Comparison of ENCODE assay signal across 21 cellular contexts in genomic region chr6:83603560-83603959, GRCh38.
DNase-seq lines count a peak whose midpoint lies in the region; FAIRE-seq and TF ChIP-seq lines count a peak whose summit lies in the region.
"Had no signal": no experiment of that assay in that cellular context is flagged by ENCODE, and none has a peak within 500 bp of the region (broad histone marks: within the 10 kb centered on the region; RNA-seq: fewer than 3 reads in every experiment).

No MANE protein-coding gene starts in this region.

- H4K20me1 ChIP-seq in neural progenitor cell (ENCODE audit: low read depth) = no peaks in the 10 kb centered on the region
- H4K20me1 ChIP-seq: BLaER1 had no signal

- H3F3A ChIP-seq in neural progenitor cell (ENCODE audit: low read depth) = no peaks in the 10 kb centered on the region

- no peak overlapping the region for H3K4me3 Mint-ChIP-seq in neural progenitor cell
- H3K4me3 Mint-ChIP-seq in activated naive CD4-positive, alpha-beta T cell treated with anti-CD3 and anti-CD28 coated beads for 36 hours = no peak overlapping the region
- H3K4me3 Mint-ChIP-seq: CD14-positive monocyte; CD4-positive, alpha-beta memory T cell; CD4-positive, CD25-positive, alpha-beta regulatory T cell; CD8-positive, alpha-beta memory T cell had no signal

- no peak overlapping the region for H3K9ac ChIP-seq in neural progenitor cell
- H3K9ac ChIP-seq: BLaER1 had no signal

- intact Hi-C loops in tibial artery (cut with DNase I; ENCODE audit: low total_unique reads) = no loop called here
- intact Hi-C loops in activated naive CD4-positive, alpha-beta T cell treated with anti-CD3 and anti-CD28 coated beads for 36 hours (cut with micrococcal nuclease) = no loop called here

- H3K27ac Mint-ChIP-seq in neural progenitor cell = no peak overlapping the region
- no peak overlapping the region for H3K27ac Mint-ChIP-seq in activated naive CD4-positive, alpha-beta T cell treated with anti-CD3 and anti-CD28 coated beads for 36 hours
- H3K27ac Mint-ChIP-seq: CD14-positive monocyte; CD4-positive, alpha-beta memory T cell; CD4-positive, CD25-positive, alpha-beta regulatory T cell; CD8-positive, alpha-beta memory T cell had no signal

- H3K36me3 ChIP-seq in neural progenitor cell (no peaks in the 10 kb centered on the region), tibial artery (no peaks in the 10 kb centered on the region)
- H3K36me3 ChIP-seq: BE2C, BLaER1 had no signal

- H3K4me1 Mint-ChIP-seq in neural progenitor cell = peaks cover 2% of the 10 kb centered on the region
- H3K4me1 Mint-ChIP-seq in activated naive CD4-positive, alpha-beta T cell treated with anti-CD3 and anti-CD28 coated beads for 36 hours (ENCODE audit: low read depth) = no peaks in the 10 kb centered on the region
- H3K4me1 Mint-ChIP-seq: CD14-positive monocyte; CD4-positive, alpha-beta memory T cell; CD4-positive, CD25-positive, alpha-beta regulatory T cell; CD8-positive, alpha-beta memory T cell had no signal

- FAIRE-seq in D721Med (lab: Jason Lieb, UNC) = peak; percentile 55
- no peak for FAIRE-seq in frontal cortex (lab: Jason Lieb, UNC)
- FAIRE-seq: GM12878, GM12892, GM18507 had no signal

- TF ChIP-seq CTCF in D721Med (IDR thresholded peaks at IDR 0.05; ENCODE audit: insufficient read depth, missing control alignments) = no peak
- TF ChIP-seq CTCF in neural progenitor cell (IDR thresholded peaks at IDR 0.05) = no peak
- TF ChIP-seq CTCF in tibial artery (IDR thresholded peaks at IDR 0.05) = no peak

- H3K27me3 Mint-ChIP-seq in neural progenitor cell (ENCODE audit: insufficient read depth, low read depth) = no peaks in the 10 kb centered on the region
- no peaks in the 10 kb centered on the region for H3K27me3 Mint-ChIP-seq in activated naive CD4-positive, alpha-beta T cell treated with anti-CD3 and anti-CD28 coated beads for 36 hours (ENCODE audit: low read depth)
- H3K27me3 Mint-ChIP-seq: CD4-positive, alpha-beta memory T cell; CD4-positive, CD25-positive, alpha-beta regulatory T cell had no signal

- H3K4me3 ChIP-seq in neural progenitor cell (no peak overlapping the region), tibial artery (no peak overlapping the region)
- H3K4me3 ChIP-seq: BLaER1, GM12878 had no signal

- H3K4me2 ChIP-seq in neural progenitor cell = no peak overlapping the region
- H3K4me2 ChIP-seq: BLaER1 had no signal

- no peak for DNase-seq in D721Med (ENCODE audit: insufficient read length, low spot score)
- DNase-seq in G401 (ENCODE audit: low spot score) = peak; percentile 60
- peak; percentile 20 for DNase-seq in cerebellum (ENCODE audit: low spot score)
- peak; percentile 22 for DNase-seq in neural progenitor cell (ENCODE audit: low spot score)
- no peak for DNase-seq in tibial artery
- no peak for DNase-seq in frontal cortex (ENCODE audit: low spot score in 2 of 2)
- no peak for DNase-seq in activated naive CD4-positive, alpha-beta T cell treated with anti-CD3 and anti-CD28 coated beads for 36 hours
- DNase-seq: 8988T; ACHN; BE2C; CD4-positive, alpha-beta memory T cell; CD4-positive, CD25-positive, alpha-beta regulatory T cell; CD8-positive, alpha-beta memory T cell; COR-L47; DMS79 treated with DMSO at 0.1 percent for 48 hours; GDM1 had no signal

- no peaks in the 10 kb centered on the region for H3K9me3 ChIP-seq in neural progenitor cell (ENCODE audit: low read depth)
- H3K9me3 ChIP-seq in tibial artery = no peaks in the 10 kb centered on the region
- H3K9me3 ChIP-seq: BE2C, BLaER1 had no signal

- in situ Hi-C loops in G401 (cut with HindIII; ENCODE audit: low sequenced_read_pairs) = no loop called here

- no peaks in the 10 kb centered on the region for H3K27me3 ChIP-seq in neural progenitor cell
- no peaks in the 10 kb centered on the region for H3K27me3 ChIP-seq in tibial artery
- H3K27me3 ChIP-seq: BE2C, BLaER1 had no signal

- H3K9me3 Mint-ChIP-seq in neural progenitor cell = no peaks in the 10 kb centered on the region
- no peaks in the 10 kb centered on the region for H3K9me3 Mint-ChIP-seq in activated naive CD4-positive, alpha-beta T cell treated with anti-CD3 and anti-CD28 coated beads for 36 hours
- H3K9me3 Mint-ChIP-seq: CD4-positive, alpha-beta memory T cell; CD4-positive, CD25-positive, alpha-beta regulatory T cell had no signal

- no peak overlapping the region for H3K27ac ChIP-seq in neural progenitor cell
- H3K27ac ChIP-seq in tibial artery = no peak overlapping the region
- H3K27ac ChIP-seq: BLaER1 had no signal

- H3K4me1 ChIP-seq in neural progenitor cell (no peaks in the 10 kb centered on the region), tibial artery (peaks cover 0 to 3% (median 0%) of the 10 kb centered on the region in 4 donors)
- H3K4me1 ChIP-seq: BLaER1 had no signal

- no peaks in the 10 kb centered on the region for H3K79me2 ChIP-seq in neural progenitor cell (ENCODE audit: low read depth)

- no peaks in the 10 kb centered on the region for H3K36me3 Mint-ChIP-seq in neural progenitor cell
- no peaks in the 10 kb centered on the region for H3K36me3 Mint-ChIP-seq in activated naive CD4-positive, alpha-beta T cell treated with anti-CD3 and anti-CD28 coated beads for 36 hours (ENCODE audit: low read depth)
- H3K36me3 Mint-ChIP-seq: CD14-positive monocyte; CD4-positive, alpha-beta memory T cell; CD4-positive, CD25-positive, alpha-beta regulatory T cell; CD8-positive, alpha-beta memory T cell had no signal

- CTCF ChIA-PET in activated naive CD4-positive, alpha-beta T cell treated with anti-CD3 and anti-CD28 coated beads for 36 hours (lab: Charles Lee) = interaction anchor here (1.4 kb wide), 1 partner anchor 12 kb away, joined by 3 read pairs; no protein-coding TSS in a partner anchor

- H2AFZ ChIP-seq in neural progenitor cell (replicated peaks) = no peak overlapping the region

Comparison
In these comparisons a context has a peak if more than half of its experiments do, and no peak if none do; other contexts are left out.
1. DNase-seq: peak in G401 (single experiment), cerebellum (single experiment) and neural progenitor cell (single experiment); none in D721Med (single experiment), tibial artery (0 of 2), frontal cortex (0 of 2) and activated naive CD4-positive, alpha-beta T cell treated with anti-CD3 and anti-CD28 coated beads for 36 hours (single experiment).